1 cellular context compared by ENCODE assay signal in the genomic region with DNA sequence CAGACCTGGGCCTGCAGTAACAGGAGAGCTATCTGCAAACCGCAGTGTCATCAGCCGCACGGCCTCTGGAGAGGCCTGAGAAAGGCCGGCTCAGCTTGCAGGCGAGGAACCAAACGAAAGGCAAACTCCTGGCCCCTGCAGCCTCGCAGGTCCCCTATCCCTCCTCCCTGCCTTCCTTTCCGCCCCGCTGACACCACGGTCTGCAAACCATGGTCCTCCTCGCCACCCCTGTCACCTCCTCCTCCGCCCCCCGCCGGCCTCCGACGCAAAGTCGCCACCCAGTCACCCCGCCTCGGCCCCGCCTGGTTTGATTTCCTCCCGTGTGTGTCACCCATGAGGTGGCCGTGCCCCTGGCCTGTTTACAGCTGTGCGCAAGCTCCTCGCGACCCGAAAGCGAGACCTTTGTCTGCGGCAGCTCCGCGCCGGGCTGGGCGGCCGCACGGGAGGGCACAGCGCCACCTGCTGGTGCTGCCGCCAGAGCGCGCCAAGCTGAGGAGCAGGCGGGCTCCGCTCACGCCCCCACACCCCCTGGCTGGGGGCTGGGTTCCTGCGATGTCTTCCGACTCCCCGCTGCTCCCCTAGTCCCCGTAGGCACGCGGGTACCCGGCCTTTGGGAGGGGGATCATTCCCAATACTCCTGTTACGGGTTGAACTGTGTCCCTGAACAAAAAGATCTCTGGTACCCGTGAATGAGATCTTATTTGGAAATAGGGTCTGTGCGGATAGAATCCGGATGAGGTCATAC.
TF ChIP-seq lines count a peak whose summit lies in the region.

No MANE protein-coding gene starts in this region.

TF ChIP-seq in Ishikawa, 13 proteins besides CTCF, POLR2A, EP300 and RAD21 (continued from another document):
- TF ChIP-seq REST (IDR thresholded peaks at IDR 0.05; ENCODE audit: low read depth) (no peak), ZBTB7A (IDR thresholded peaks at IDR 0.05; ENCODE audit: low read depth) (peak; percentile 99), TCF12 (IDR thresholded peaks at IDR 0.05; ENCODE audit: low read depth) (0 out of 2 replicates have a peak, but pooled peaks have one; percentile 18), USF1 (IDR thresholded peaks at IDR 0.05) (no peak), CREB1 (IDR thresholded peaks at IDR 0.05; ENCODE audit: low read depth) (no peak), NFIC (IDR thresholded peaks at IDR 0.05) (no peak), YY1 (IDR thresholded peaks at IDR 0.05; ENCODE audit: low read depth) (no peak)
